In the genomic region with DNA sequence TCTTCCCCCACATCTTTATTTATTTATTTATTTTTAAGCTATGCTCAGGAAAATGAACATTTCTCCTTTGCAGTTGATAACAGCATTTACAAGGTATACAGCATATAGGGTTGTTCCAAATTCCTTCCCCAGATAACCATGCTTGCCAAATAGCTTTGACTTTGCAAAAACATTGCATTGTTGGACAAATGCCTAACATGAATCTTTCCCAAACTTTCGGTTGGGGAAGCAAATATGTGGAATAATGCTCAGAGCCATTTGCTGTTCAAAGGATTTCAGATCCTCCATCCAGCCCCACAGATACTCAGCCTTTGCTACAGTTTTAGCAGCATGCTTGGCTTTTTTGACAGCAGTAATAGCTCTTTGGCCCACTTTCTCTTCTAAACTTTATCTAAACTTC, we compare ENCODE assay signal across 30 cellular contexts.
"Had no signal": no experiment of that assay in that cellular context is flagged by ENCODE, and none has a peak within 500 bp of the region (broad histone marks: within the 10 kb centered on the region; RNA-seq: fewer than 3 reads in every experiment).

No MANE protein-coding gene starts in this region.

- H3K27ac Mint-ChIP-seq: activated B cell treated with CpG ODN at 0.5 μM for 24 hours; activated CD4-positive, alpha-beta T cell treated with anti-CD3 and anti-CD28 coated beads for 36 hours; activated naive CD8-positive, alpha-beta T cell; activated T-cell treated with anti-CD3 and anti-CD28 coated beads, Interleukin-2, amount 50 U/mL, for 24 hours; activated T-helper 17 cell treated with anti-CD3 and anti-CD28 coated beads, Interleukin-2, amount 50 U/mL, for 72 hours; naive thymus-derived CD4-positive, alpha-beta T cell; stimulated activated naive CD8-positive, alpha-beta T cell treated with anti-CD3 and anti-CD28 coated beads, Interleukin-15, Interleukin-2, amounts not matched to agents 100 ng/mL and 50 ng/mL, for 24 hours; T-helper 17 cell had no signal

- H3K36me3 Mint-ChIP-seq: naive thymus-derived CD4-positive, alpha-beta T cell had no signal

- H3K27me3 Mint-ChIP-seq: activated B cell treated with CpG ODN at 0.5 μM for 24 hours; activated CD4-positive, alpha-beta T cell treated with anti-CD3 and anti-CD28 coated beads for 36 hours; activated T-cell treated with anti-CD3 and anti-CD28 coated beads, Interleukin-2, amount 50 U/mL, for 24 hours; activated T-helper 17 cell treated with anti-CD3 and anti-CD28 coated beads, Interleukin-2, amount 50 U/mL, for 72 hours; naive thymus-derived CD4-positive, alpha-beta T cell; stimulated activated naive CD8-positive, alpha-beta T cell treated with anti-CD3 and anti-CD28 coated beads, Interleukin-15, Interleukin-2, amounts not matched to agents 100 ng/mL and 50 ng/mL, for 24 hours; T-helper 17 cell had no signal

- H3K9me3 Mint-ChIP-seq: activated B cell treated with CpG ODN at 0.5 μM for 24 hours; activated T-helper 17 cell treated with anti-CD3 and anti-CD28 coated beads, Interleukin-2, amount 50 U/mL, for 72 hours; stimulated activated naive CD8-positive, alpha-beta T cell treated with anti-CD3 and anti-CD28 coated beads, Interleukin-15, Interleukin-2, amounts not matched to agents 100 ng/mL and 50 ng/mL, for 24 hours had no signal

- H3K36me3 ChIP-seq: esophagus muscularis mucosa, gastrocnemius medialis, left lung, ovary, prostate gland, thyroid gland had no signal

- H3K4me3 ChIP-seq: body of pancreas, esophagus muscularis mucosa, gastrocnemius medialis, left lung, lung, ovary, prostate gland, thyroid gland had no signal

- H3K4me1 Mint-ChIP-seq: activated B cell treated with CpG ODN at 0.5 μM for 24 hours; activated CD4-positive, alpha-beta T cell treated with anti-CD3 and anti-CD28 coated beads for 36 hours; activated T-helper 17 cell treated with anti-CD3 and anti-CD28 coated beads, Interleukin-2, amount 50 U/mL, for 72 hours; naive thymus-derived CD4-positive, alpha-beta T cell had no signal

- H3K4me3 Mint-ChIP-seq: activated B cell treated with CpG ODN at 0.5 μM for 24 hours; activated CD4-positive, alpha-beta T cell treated with anti-CD3 and anti-CD28 coated beads for 36 hours; activated naive CD8-positive, alpha-beta T cell; activated T-cell treated with anti-CD3 and anti-CD28 coated beads, Interleukin-2, amount 50 U/mL, for 24 hours; activated T-helper 17 cell treated with anti-CD3 and anti-CD28 coated beads, Interleukin-2, amount 50 U/mL, for 72 hours; naive thymus-derived CD4-positive, alpha-beta T cell; stimulated activated naive CD8-positive, alpha-beta T cell treated with anti-CD3 and anti-CD28 coated beads, Interleukin-15, Interleukin-2, amounts not matched to agents 100 ng/mL and 50 ng/mL, for 24 hours; T-helper 17 cell had no signal

- H3K4me1 ChIP-seq: gastrocnemius medialis, left lung, prostate gland, thyroid gland had no signal

- DNase-seq: activated B cell treated with CpG ODN at 0.5 μM for 24 hours; activated CD4-positive, alpha-beta T cell treated with anti-CD3 and anti-CD28 coated beads for 36 hours; activated CD4-positive, alpha-beta T cell treated with anti-CD3 and anti-CD28 coated beads, Interleukin-2, amount 50 U/mL, for 4 hours; activated CD8-positive, alpha-beta memory T cell treated with anti-CD3 and anti-CD28 coated beads for 24 hours; activated CD8-positive, alpha-beta memory T cell treated with anti-CD3 and anti-CD28 coated beads, Interleukin-2, amount 50 U/mL, for 4 hours; activated T-cell treated with anti-CD3 and anti-CD28 coated beads, Interleukin-2, amount 50 U/mL, for 24 hours; amniotic stem cell; body of pancreas; central memory CD4-positive, alpha-beta T cell; effector memory CD4-positive, alpha-beta T cell; gastrocnemius medialis; hippocampal formation; kidney glomerular epithelial cell; left lung; naive thymus-derived CD4-positive, alpha-beta T cell; ovary; stimulated activated CD4-positive, alpha-beta T cell treated with anti-CD3 and anti-CD28 coated beads, Interleukin-4, amount 100 ng/mL, for 24 hours; substantia nigra; SW 1271; T-helper 17 cell; thyroid gland had no signal

- H3K27ac ChIP-seq: body of pancreas, esophagus muscularis mucosa, gastrocnemius medialis, left lung, ovary, prostate gland, thyroid gland had no signal

- H3K9me3 ChIP-seq: body of pancreas, esophagus muscularis mucosa, gastrocnemius medialis, ovary, prostate gland, thyroid gland had no signal

- FAIRE-seq: colon, endothelial cell of umbilical vein, urothelium cell line had no signal

- H3K27me3 ChIP-seq: body of pancreas, esophagus muscularis mucosa, gastrocnemius medialis, left lung, ovary, thyroid gland had no signal
